18 cellular contexts compared by ENCODE assay signal in the genomic region with DNA sequence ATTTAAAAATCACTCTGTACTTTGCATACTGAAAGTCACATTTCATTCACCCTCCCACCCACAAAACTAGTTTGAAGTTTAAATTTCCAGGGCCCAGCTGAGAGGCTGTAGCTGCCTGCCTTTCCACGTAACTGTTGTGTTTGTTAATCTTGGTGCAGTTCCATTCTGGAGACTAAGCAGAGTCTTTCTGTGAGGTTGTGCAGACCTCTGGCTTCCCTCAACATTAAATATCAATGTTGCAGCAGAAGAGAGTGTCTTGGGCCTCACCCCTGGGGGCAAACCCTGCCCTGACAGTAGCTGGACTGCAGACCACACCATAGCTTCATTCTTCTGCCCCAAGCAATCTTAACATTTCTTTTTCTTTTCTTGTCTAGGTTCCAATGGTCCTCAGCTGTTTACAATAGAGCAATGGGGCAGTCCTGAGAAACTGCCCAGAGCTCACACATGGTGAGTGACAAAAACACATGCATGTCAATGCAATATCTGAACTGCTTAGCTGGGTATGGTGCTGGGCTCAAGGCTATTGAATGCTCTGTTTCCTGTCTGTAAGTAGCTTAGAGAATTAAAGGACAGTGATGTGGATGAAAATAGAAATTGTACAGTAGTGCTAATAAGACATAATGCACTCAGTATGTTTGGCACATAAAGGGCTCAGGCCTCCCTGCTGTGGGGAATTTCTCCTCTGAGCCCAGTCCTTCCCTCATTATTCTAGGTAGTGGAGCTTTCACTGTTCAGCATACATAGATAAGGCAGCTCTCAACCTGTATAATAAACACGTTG.
DNase-seq lines count a peak whose midpoint lies in the region; ATAC-seq and TF ChIP-seq lines count a peak whose summit lies in the region.
"Had no signal": no experiment of that assay in that cellular context is flagged by ENCODE, and none has a peak within 500 bp of the region (broad histone marks: within the 10 kb centered on the region; RNA-seq: fewer than 3 reads in every experiment).

No MANE protein-coding gene starts in this region.

- intact Hi-C loops in dorsolateral prefrontal cortex (cut with DNase I): no loop called here

- H3K4me3 ChIP-seq in dorsolateral prefrontal cortex: no peak overlapping the region
- H3K4me3 ChIP-seq in muscle layer of colon (ENCODE audit: low read depth in 1 of 2, low read length in 2 of 2): no peak overlapping the region
- no peak overlapping the region for H3K4me3 ChIP-seq in smooth muscle cell
- H3K4me3 ChIP-seq: MG63 had no signal

- H3K36me3 ChIP-seq in muscle layer of colon (ENCODE audit: insufficient read depth, low read length) (peaks cover 21% of the 10 kb centered on the region), smooth muscle cell (ENCODE audit: low read depth) (no peaks in the 10 kb centered on the region)

- H3K4me2 ChIP-seq in smooth muscle cell: peak overlapping the region; percentile 50

- H3K9ac ChIP-seq in muscle layer of colon (ENCODE audit: low read length) (no peak overlapping the region), smooth muscle cell (ENCODE audit: low read depth) (no peak overlapping the region)

- no peak for ATAC-seq in GM21825 (IDR thresholded peaks at IDR 0.05; ENCODE audit: unreplicated experiment)
- ATAC-seq: activated naive CD4-positive, alpha-beta T cell treated with anti-CD3 and anti-CD28 coated beads, Interleukin-2, amount 50 U/mL, for 72 hours; activated T-cell treated with anti-CD3 and anti-CD28 coated beads, Interleukin-2, amount 50 U/mL, for 4 hours; naive thymus-derived CD8-positive, alpha-beta T cell; Panc1 had no signal

- no peaks in the 10 kb centered on the region for H3K9me3 ChIP-seq in muscle layer of colon (ENCODE audit: low read length)
- no peaks in the 10 kb centered on the region for H3K9me3 ChIP-seq in smooth muscle cell (replicated peaks; ENCODE audit: low read depth)
- H3K9me3 ChIP-seq: MG63 had no signal

- 34% methylated on average over 2 of the region's 2 CpGs for WGBS in smooth muscle cell (ENCODE audit: low lambda C conversion rate)

- H2AFZ ChIP-seq in smooth muscle cell (ENCODE audit: low read depth): no peak overlapping the region

- H3K27me3 ChIP-seq in dorsolateral prefrontal cortex: no peaks in the 10 kb centered on the region
- H3K27me3 ChIP-seq in muscle layer of colon (ENCODE audit: control insufficient read depth in 1 of 2, insufficient read depth in 2 of 2, low read length in 2 of 2): no peaks in the 10 kb centered on the region
- H3K27me3 ChIP-seq in smooth muscle cell (ENCODE audit: low read depth): no peaks in the 10 kb centered on the region
- H3K27me3 ChIP-seq: MG63 had no signal

- peaks cover 14% of the 10 kb centered on the region for H3F3A ChIP-seq in smooth muscle cell (ENCODE audit: low read depth)

- DNase-seq in NCI-H2227 (lab: John Stamatoyannopoulos, UW; ENCODE audit: unreplicated experiment) (peak; percentile 12), dorsolateral prefrontal cortex (no peak), smooth muscle cell (lab: John Stamatoyannopoulos, UW; ENCODE audit: unreplicated experiment) (no peak), SIG-M5 treated with dmso at 0.1 percent for 504 hours (lab: John Stamatoyannopoulos, UW; ENCODE audit: unreplicated experiment) (no peak), SIG-M5 (lab: John Stamatoyannopoulos, UW) (no peak)
- DNase-seq: activated CD4-positive, alpha-beta T cell treated with anti-CD3 and anti-CD28 coated beads, Interleukin-2, amount 50 U/mL, for 4 hours; activated T-cell treated with anti-CD3 and anti-CD28 coated beads, Interleukin-2, amount 50 U/mL, for 4 hours; effector CD8-positive, alpha-beta T cell; foreskin fibroblast; HFFc6; MG63; naive thymus-derived CD8-positive, alpha-beta T cell; NCI-H2081 treated with DMSO at 0.1 percent for 48 hours; NCI-H748 treated with DMSO at 0.1 percent for 48 hours had no signal

- no peaks in the 10 kb centered on the region for H4K20me1 ChIP-seq in smooth muscle cell (ENCODE audit: low read depth)

- H3K79me2 ChIP-seq in smooth muscle cell (ENCODE audit: low read depth): no peaks in the 10 kb centered on the region

- no peak for TF ChIP-seq CTCF in dorsolateral prefrontal cortex (IDR thresholded peaks at IDR 0.05 in 54 of 56, conservative IDR thresholded peaks at IDR 0.05 in 2 of 56; ENCODE audit: low read depth in 1 of 56, partially characterized antibody in 56 of 56)
- TF ChIP-seq CTCF in smooth muscle cell (IDR thresholded peaks at IDR 0.05; ENCODE audit: borderline replicate concordance, insufficient read depth, poor library complexity, severe bottlenecking): no peak

- H3K27ac ChIP-seq in dorsolateral prefrontal cortex (peak overlapping the region in 30 of 59 donors; percentile 4 to 73 (median 42)), muscle layer of colon (ENCODE audit: low read depth, low read length) (peak overlapping the region; percentile 79), smooth muscle cell (ENCODE audit: low read depth) (peak overlapping the region; percentile 53)

- H3K4me1 ChIP-seq in muscle layer of colon (ENCODE audit: insufficient read depth, low read length) (peaks cover 52% of the 10 kb centered on the region), smooth muscle cell (ENCODE audit: low read depth) (peaks cover 9% of the 10 kb centered on the region)
